ENCODE assay signal across 8 cellular contexts in the genomic region with DNA sequence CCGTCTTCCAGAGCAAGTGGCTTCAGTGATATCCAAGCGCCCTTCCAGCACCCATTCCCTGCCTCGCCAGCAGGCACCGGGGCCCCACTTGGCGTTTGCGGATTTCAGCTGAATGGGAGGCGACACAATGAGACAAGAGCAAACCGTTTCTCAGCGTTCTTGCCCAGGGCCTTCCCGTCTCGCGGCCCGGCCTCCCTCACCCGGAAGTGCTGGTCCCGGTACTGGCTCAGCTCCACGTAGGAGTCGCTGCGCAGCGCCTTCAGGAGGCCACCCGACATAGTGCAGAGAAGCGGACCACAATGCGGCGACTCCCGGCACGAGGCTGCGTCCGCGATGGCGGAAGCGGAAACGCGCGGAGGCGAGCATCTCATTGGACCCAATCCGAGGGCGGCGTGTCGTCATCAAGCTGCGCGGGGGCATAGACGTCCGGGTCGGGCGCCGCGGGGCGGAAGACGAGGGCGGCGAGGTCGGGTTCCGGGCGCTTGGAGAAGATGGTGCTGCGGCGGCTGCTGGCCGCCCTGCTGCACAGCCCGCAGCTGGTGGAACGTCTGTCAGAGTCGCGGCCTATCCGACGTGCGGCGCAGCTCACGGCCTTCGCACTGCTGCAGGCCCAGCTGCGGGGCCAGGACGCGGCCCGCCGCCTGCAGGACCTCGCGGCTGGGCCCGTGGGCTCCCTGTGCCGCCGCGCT. TPM values are rescaled to one million over a fixed set of nuclear protein-coding genes. Genes with fewer than 3 reads are reported as not detected.
A peak's percentile ranks its signal among the peaks of the same experiment; 100 is the strongest.
DNase-seq lines count a peak whose midpoint lies in the region; ATAC-seq and TF ChIP-seq lines count a peak whose summit lies in the region.

A gene (minus strand): TSS at position 303 of the 689 bp plus-strand sequence. CDS start 25 bp downstream, at position 278.

- peaks cover 32% of the 10 kb centered on the region for H3K4me1 Mint-ChIP-seq in progenitor cell of endocrine pancreas (ENCODE audit: low read depth)

- H3K27me3 Mint-ChIP-seq in progenitor cell of endocrine pancreas: no peaks in the 10 kb centered on the region

- in situ Hi-C loops in GM13976 (cut with MboI; ENCODE audit: low sequenced_read_pairs, unreplicated experiment): no loop called here

- H3K36me3 Mint-ChIP-seq in progenitor cell of endocrine pancreas (ENCODE audit: insufficient read depth): peaks cover 10% of the 10 kb centered on the region

- H3K27ac Mint-ChIP-seq in progenitor cell of endocrine pancreas: peak within 1 kb of the TSS; percentile 96

- DNase-seq in GM13976 (ENCODE audit: low spot score) (peak; percentile 97), NCI-H146 (lab: John Stamatoyannopoulos, UW) (peak; percentile 98), T-helper 1 cell (peak; percentile 98 to 100 (median 99)), amniotic epithelial cell (ENCODE audit: low read depth) (peak; percentile 97), left cardiac atrium (peak; percentile 99), progenitor cell of endocrine pancreas (ENCODE audit: low spot score, unreplicated experiment) (peak; percentile 98), ureter (ENCODE audit: low spot score) (peak; percentile 99)

- no peaks in the 10 kb centered on the region for H3K9me3 Mint-ChIP-seq in progenitor cell of endocrine pancreas (ENCODE audit: low read depth)

- intact Hi-C loops in left cardiac atrium (cut with DNase I): loop anchor here in 1 of 2 donors (2.0 kb wide), 1 partner anchor 76 kb away; a partner anchor contains a TSS

- H3K4me3 Mint-ChIP-seq in progenitor cell of endocrine pancreas (ENCODE audit: low read depth): peak within 1 kb of the TSS; percentile 97

- peak; percentile 78 for TF ChIP-seq CTCF in GM13976 (IDR thresholded peaks at IDR 0.05; ENCODE audit: borderline replicate concordance, control extremely low read depth, extremely low read depth, insufficient read depth, missing control alignments)
- peak; percentile 65 for TF ChIP-seq CTCF in progenitor cell of endocrine pancreas (IDR thresholded peaks at IDR 0.05; ENCODE audit: unreplicated experiment)

- ATAC-seq in HG02870 (IDR thresholded peaks at IDR 0.05; ENCODE audit: unreplicated experiment): peak; percentile 88
- peak; percentile 96 for ATAC-seq in left cardiac atrium

RNA-seq across cellular contexts. Expression of the gene that starts here (rescaled TPM):
- total RNA-seq in left cardiac atrium: 10 to 100 TPM; 33.6 to 41.0 TPM
- total RNA-seq in progenitor cell of endocrine pancreas: 79.9 and 84.9 TPM in 2 replicates
- total RNA-seq in ureter: 80.9 TPM

Comparison
In these comparisons a context has a peak if more than half of its experiments do, and no peak if none do; other contexts are left out.
1. Peak in every context shown above with its lines: DNase-seq and ATAC-seq.